In the genomic region with DNA sequence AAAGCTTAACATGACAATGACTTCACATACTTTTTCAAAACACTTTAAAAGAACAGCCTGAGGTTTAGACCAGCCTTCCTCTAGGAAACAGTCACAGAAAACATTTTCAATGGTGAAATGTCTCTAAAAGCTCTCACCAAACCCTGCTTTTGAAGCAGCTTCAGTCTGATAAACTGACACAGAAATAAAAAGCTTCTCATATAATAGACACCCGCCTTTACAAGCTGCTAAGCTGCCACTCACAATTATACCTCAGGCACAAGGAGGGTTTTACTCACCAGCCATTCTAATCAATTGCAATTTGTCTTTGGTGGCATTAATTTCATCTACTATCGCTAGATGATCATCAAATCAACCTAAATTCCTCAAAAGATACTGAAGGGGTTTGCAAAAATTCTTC, we compare ENCODE assay signal across 21 cellular contexts. TPM values are rescaled to one million over a fixed set of nuclear protein-coding genes. Genes with fewer than 3 reads are reported as not detected.
A peak's percentile ranks its signal among the peaks of the same experiment; 100 is the strongest.
DNase-seq lines count a peak whose midpoint lies in the region; ATAC-seq and TF ChIP-seq lines count a peak whose summit lies in the region.
"Had no signal": no experiment of that assay in that cellular context is flagged by ENCODE, and none has a peak within 500 bp of the region (broad histone marks: within the 10 kb centered on the region; RNA-seq: fewer than 3 reads in every experiment).

No MANE protein-coding gene starts in this region.

- H3K27ac ChIP-seq in cardiac muscle cell (peak overlapping the region; percentile 49), dorsolateral prefrontal cortex (peak overlapping the region in 43 of 59 donors; percentile 5 to 79 (median 44)), rectal smooth muscle tissue (ENCODE audit: low read depth, low read length) (peak overlapping the region; percentile 24), RWPE1 (no peak overlapping the region)
- H3K27ac ChIP-seq: 22Rv1, lower lobe of right lung had no signal

- H3K4me3 ChIP-seq in cardiac muscle cell: no peak overlapping the region
- no peak overlapping the region for H3K4me3 ChIP-seq in dorsolateral prefrontal cortex
- no peak overlapping the region for H3K4me3 ChIP-seq in rectal smooth muscle tissue (ENCODE audit: low read length)
- H3K4me3 ChIP-seq: adrenal gland, lower lobe of right lung, tibial nerve had no signal

- DNase-seq in cardiac muscle cell (ENCODE audit: low read depth in 1 of 2, low spot score in 1 of 2): no peak
- no peak for DNase-seq in left cardiac atrium
- DNase-seq in dorsolateral prefrontal cortex: no peak
- no peak for DNase-seq in MV-4-11 (lab: John Stamatoyannopoulos, UW)
- no peak for DNase-seq in RWPE1 (ENCODE audit: low spot score)
- DNase-seq in activated gamma-delta T cell (lab: John Stamatoyannopoulos, UW): no peak
- DNase-seq: activated CD4-positive, CD25-positive, alpha-beta regulatory T cell treated with anti-CD3 and anti-CD28 coated beads, Interleukin-2, amount 50 U/mL, for 72 hours; activated CD8-positive, alpha-beta T cell treated with anti-CD3 and anti-CD28 coated beads, Interleukin-2, amount 10 ng/mL, durations not matched to agents 7 days and 5 days; activated gamma-delta T cell treated with Interleukin-2 at 50 U/mL for 16 hours; dermis blood vessel endothelial cell; hippocampal formation; lower lobe of right lung; NCI-H1930; NCI-H345; NCI-H82; SHP77 treated with DMSO at 0.1 percent for 48 hours had no signal

- no peak overlapping the region for H3K9ac ChIP-seq in rectal smooth muscle tissue (ENCODE audit: low read length)

- no peaks in the 10 kb centered on the region for H3K27me3 ChIP-seq in cardiac muscle cell
- H3K27me3 ChIP-seq in dorsolateral prefrontal cortex: no peaks in the 10 kb centered on the region
- no peaks in the 10 kb centered on the region for H3K27me3 ChIP-seq in rectal smooth muscle tissue (ENCODE audit: control insufficient read depth, insufficient read depth, low read length)
- H3K27me3 ChIP-seq: adrenal gland, tibial nerve had no signal

- TF ChIP-seq CTCF in cardiac muscle cell (IDR thresholded peaks at IDR 0.05; ENCODE audit: low read depth, low read length): no peak
- TF ChIP-seq CTCF in dorsolateral prefrontal cortex (IDR thresholded peaks at IDR 0.05 in 54 of 56, conservative IDR thresholded peaks at IDR 0.05 in 2 of 56; ENCODE audit: low read depth in 1 of 56, partially characterized antibody in 56 of 56): no peak
- no peak for TF ChIP-seq CTCF in RWPE1 (conservative IDR thresholded peaks at IDR 0.05; ENCODE audit: low read depth)

- no peaks in the 10 kb centered on the region for H3K9me3 ChIP-seq in cardiac muscle cell (ENCODE audit: low read depth)
- H3K9me3 ChIP-seq: adrenal gland, lower lobe of right lung, tibial nerve had no signal

- POLR2A ChIA-PET in RWPE1 (lab: Yijun Ruan, JAX; ENCODE audit: low non-redundant PET): no interaction called here

- ATAC-seq in left cardiac atrium (no peak), HG03066 (IDR thresholded peaks at IDR 0.05; ENCODE audit: low read depth, unreplicated experiment) (peak; percentile 15)
- ATAC-seq: activated CD8-positive, alpha-beta T cell treated with anti-CD3 and anti-CD28 coated beads, Interleukin-2, amount 10 ng/mL, durations not matched to agents 7 days and 5 days had no signal

- H3K4me1 ChIP-seq in cardiac muscle cell (ENCODE audit: low read depth): peaks cover 18% of the 10 kb centered on the region
- H3K4me1 ChIP-seq in rectal smooth muscle tissue (ENCODE audit: control insufficient read depth, insufficient read depth, low read length): peaks cover 19% of the 10 kb centered on the region

- H3K36me3 ChIP-seq in cardiac muscle cell (no peaks in the 10 kb centered on the region), rectal smooth muscle tissue (ENCODE audit: control insufficient read depth, insufficient read depth, low read length) (no peaks in the 10 kb centered on the region)
- H3K36me3 ChIP-seq: adrenal gland, tibial nerve had no signal

- intact Hi-C loops in left cardiac atrium (cut with DNase I) (no loop called here), dorsolateral prefrontal cortex (cut with DNase I) (no loop called here)

- CTCF ChIA-PET in RWPE1 (lab: Yijun Ruan, JAX): interaction anchor here (0.6 kb wide), 1 partner anchor 27 kb away, joined by 3 read pairs; no protein-coding TSS in a partner anchor

RNA-seq across cellular contexts. Expression of gene KIF13A, which starts 29.5 kb away (rescaled TPM):
- total RNA-seq in cardiac muscle cell: 55.8 and 96.9 TPM in 2 replicates
- 39.1 and 65.2 TPM in 2 replicates for polyA plus RNA-seq in cardiac muscle cell
- 10 to 100 TPM; 60.5 to 64.7 TPM for total RNA-seq in left cardiac atrium
- 10 to 100 TPM; 29.7 to 89.7 (median 51.6) TPM for total RNA-seq in dorsolateral prefrontal cortex
- total RNA-seq: activated CD8-positive, alpha-beta T cell treated with anti-CD3 and anti-CD28 coated beads, Interleukin-2, amount 10 ng/mL, durations not matched to agents 7 days and 5 days had no signal
